22 cellular contexts compared by ENCODE assay signal in genomic region chr5:65163698-65164097, GRCh38.
DNase-seq lines count a peak whose midpoint lies in the region; ATAC-seq, FAIRE-seq and TF ChIP-seq lines count a peak whose summit lies in the region.
"Had no signal": no experiment of that assay in that cellular context is flagged by ENCODE, and none has a peak within 500 bp of the region (broad histone marks: within the 10 kb centered on the region; RNA-seq: fewer than 3 reads in every experiment).

No MANE protein-coding gene starts in this region.

- no peak overlapping the region for H3K4me2 ChIP-seq in smooth muscle cell

- no peaks in the 10 kb centered on the region for H4K20me1 ChIP-seq in smooth muscle cell (ENCODE audit: low read depth)

- no peaks in the 10 kb centered on the region for H3K36me3 ChIP-seq in smooth muscle cell (ENCODE audit: low read depth)
- H3K36me3 ChIP-seq: ascending aorta, heart left ventricle, prostate gland, spleen, thyroid gland had no signal

- no peak overlapping the region for H3K9ac ChIP-seq in smooth muscle cell (ENCODE audit: low read depth)

- no peak overlapping the region for H2AFZ ChIP-seq in smooth muscle cell (ENCODE audit: low read depth)

- H3F3A ChIP-seq in smooth muscle cell (ENCODE audit: low read depth) = peaks cover 5% of the 10 kb centered on the region

- no peaks in the 10 kb centered on the region for H3K4me1 ChIP-seq in smooth muscle cell (ENCODE audit: low read depth)
- H3K4me1 ChIP-seq: ascending aorta, heart left ventricle, prostate gland, spleen, thyroid gland had no signal

- no peaks in the 10 kb centered on the region for H3K79me2 ChIP-seq in smooth muscle cell (ENCODE audit: low read depth)

- H3K9me3 ChIP-seq in smooth muscle cell (replicated peaks; ENCODE audit: low read depth) = no peaks in the 10 kb centered on the region
- H3K9me3 ChIP-seq: ascending aorta, heart left ventricle, prostate gland, spleen, thyroid gland had no signal

- TF ChIP-seq CTCF in smooth muscle cell (IDR thresholded peaks at IDR 0.05; ENCODE audit: borderline replicate concordance, insufficient read depth, poor library complexity, severe bottlenecking) = no peak

- peak; percentile 49 for DNase-seq in GM03348 (ENCODE audit: low spot score)
- peak; percentile 43 for DNase-seq in RCC 7860 (ENCODE audit: low spot score)
- DNase-seq in epithelial cell of prostate (ENCODE audit: low read depth, low spot score) = no peak
- DNase-seq in smooth muscle cell (lab: John Stamatoyannopoulos, UW; ENCODE audit: unreplicated experiment) = no peak
- DNase-seq: activated CD4-positive, alpha-beta T cell treated with anti-CD3 and anti-CD28 coated beads, Interleukin-2, amount 10 ng/mL, durations not matched to agents 7 days and 5 days; activated naive CD4-positive, alpha-beta T cell treated with Interleukin-2 at 50 U/mL for 16 hours; CD4-positive, CD25-positive, alpha-beta regulatory T cell; DMS79 treated with DMSO at 0.1 percent for 48 hours; heart left ventricle; naive thymus-derived CD8-positive, alpha-beta T cell; NCI-H187 treated with DMSO at 0.1 percent for 48 hours; NCI-H524; spleen; thyroid gland had no signal

- H3K27me3 ChIP-seq in smooth muscle cell (ENCODE audit: low read depth) = no peaks in the 10 kb centered on the region
- H3K27me3 ChIP-seq: ascending aorta, heart left ventricle, spleen, thyroid gland had no signal

- 89% methylated on average over 10 of the region's 10 CpGs for WGBS in smooth muscle cell (ENCODE audit: low lambda C conversion rate)

- FAIRE-seq in RCC 7860 (lab: Jason Lieb, UNC) = no peak
- FAIRE-seq: islet of Langerhans, TTC549 had no signal

- no peak overlapping the region for H3K4me3 ChIP-seq in smooth muscle cell
- H3K4me3 ChIP-seq: ascending aorta, heart left ventricle, prostate gland, spleen, thyroid gland had no signal

- peak overlapping the region; percentile 65 for H3K27ac ChIP-seq in epithelial cell of prostate
- H3K27ac ChIP-seq in smooth muscle cell (ENCODE audit: low read depth) = peak overlapping the region; percentile 38
- H3K27ac ChIP-seq: ascending aorta, heart left ventricle, prostate gland, spleen, thyroid gland had no signal

- no peak for ATAC-seq in HG02678 (IDR thresholded peaks at IDR 0.05; ENCODE audit: unreplicated experiment)
- no peak for ATAC-seq in GM21717 (IDR thresholded peaks at IDR 0.05; ENCODE audit: unreplicated experiment)
- ATAC-seq in HG02938 (IDR thresholded peaks at IDR 0.05; ENCODE audit: unreplicated experiment) = no peak
- ATAC-seq: heart left ventricle; naive thymus-derived CD8-positive, alpha-beta T cell; stimulated activated effector memory CD8-positive, alpha-beta T cell treated with anti-CD3 and anti-CD28 coated beads, Interleukin-12 subunit alpha, Interleukin-12 subunit beta, amount 100 ng/mL, for 72 hours had no signal

Comparison
In these comparisons a context has a peak if more than half of its experiments do, and no peak if none do; other contexts are left out.
1. DNase-seq: peak in GM03348 (single experiment) and RCC 7860 (single experiment); none in epithelial cell of prostate (single experiment) and smooth muscle cell (single experiment).